In the genomic region with DNA sequence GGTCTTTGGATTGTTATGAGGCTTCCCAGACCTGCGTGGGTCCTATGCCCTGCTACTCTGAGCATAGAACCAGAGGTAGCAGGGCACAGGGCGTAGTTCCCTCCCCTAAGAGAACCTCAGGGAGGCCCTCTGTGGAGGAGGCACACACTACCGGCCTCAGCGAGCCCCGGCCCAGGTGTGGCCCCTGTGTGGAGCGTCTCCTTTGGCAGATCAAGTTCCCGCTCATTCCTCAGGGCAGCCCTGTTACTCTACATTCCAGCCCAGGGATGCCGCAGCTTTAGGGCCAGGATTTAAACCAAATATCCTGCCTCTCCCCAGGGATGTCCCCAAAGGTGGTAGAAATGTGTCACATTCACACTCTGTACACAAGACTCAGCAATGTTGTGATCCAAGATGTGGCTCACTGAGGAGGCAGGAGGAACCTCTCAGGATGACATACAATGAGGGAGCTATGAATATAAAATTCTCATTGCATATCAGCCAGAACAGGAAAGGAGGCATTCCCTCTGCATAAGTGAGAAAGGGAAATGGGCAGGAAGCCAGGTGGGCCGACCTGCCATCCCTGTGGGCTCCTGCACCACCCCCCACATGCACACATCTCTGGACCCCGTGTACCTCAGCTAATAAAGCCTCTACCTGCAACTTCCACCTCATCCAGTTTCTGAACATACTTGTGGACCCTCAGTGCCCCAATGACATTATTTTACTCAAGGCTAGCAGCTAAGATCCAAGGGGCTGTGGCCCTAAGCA, we compare ENCODE assay signal across 19 cellular contexts.
"Had no signal": no experiment of that assay in that cellular context is flagged by ENCODE, and none has a peak within 500 bp of the region (broad histone marks: within the 10 kb centered on the region; RNA-seq: fewer than 3 reads in every experiment).

No MANE protein-coding gene starts in this region.

- H3K36me3 Mint-ChIP-seq: activated naive CD8-positive, alpha-beta T cell; brain had no signal

- H3K27ac Mint-ChIP-seq: activated B cell treated with CpG ODN at 0.5 μM for 24 hours; activated CD4-positive, alpha-beta T cell treated with anti-CD3 and anti-CD28 coated beads, Interleukin-2, amount 10 ng/mL, durations not matched to agents 7 days and 5 days; activated naive CD8-positive, alpha-beta T cell; activated T-cell treated with anti-CD3 and anti-CD28 coated beads, Interleukin-2, amount 50 U/mL, for 72 hours; brain; dendritic cell treated with granulocyte-macrophage colony-stimulating factor and Interleukin-4, amounts not matched to agents 40 ng/mL and 50 ng/mL, for 4 days had no signal

- H3K36me3 ChIP-seq: pancreas, sigmoid colon, spleen had no signal

- H3K9me3 ChIP-seq: pancreas, sigmoid colon, spleen, testis had no signal

- H3K27ac ChIP-seq: pancreas, spleen, testis had no signal

- H3K4me3 ChIP-seq: pancreas, sigmoid colon, spleen, testis had no signal

- H3K4me1 Mint-ChIP-seq: activated B cell treated with CpG ODN at 0.5 μM for 24 hours; activated CD4-positive, alpha-beta T cell treated with anti-CD3 and anti-CD28 coated beads, Interleukin-2, amount 10 ng/mL, durations not matched to agents 7 days and 5 days; central memory CD8-positive, alpha-beta T cell; stimulated activated naive CD8-positive, alpha-beta T cell treated with anti-CD3 and anti-CD28 coated beads, Interleukin-15, amount 100 ng/mL, for 72 hours had no signal

- H3K9me3 Mint-ChIP-seq: activated B cell treated with CpG ODN at 0.5 μM for 24 hours; activated CD4-positive, alpha-beta T cell treated with anti-CD3 and anti-CD28 coated beads, Interleukin-2, amount 10 ng/mL, durations not matched to agents 7 days and 5 days; activated T-cell treated with anti-CD3 and anti-CD28 coated beads, Interleukin-2, amount 50 U/mL, for 72 hours; brain; central memory CD8-positive, alpha-beta T cell; dendritic cell treated with granulocyte-macrophage colony-stimulating factor and Interleukin-4, amounts not matched to agents 40 ng/mL and 50 ng/mL, for 4 days; stimulated activated naive CD8-positive, alpha-beta T cell treated with anti-CD3 and anti-CD28 coated beads, Interleukin-15, amount 100 ng/mL, for 72 hours had no signal

- DNase-seq: activated B cell treated with CpG ODN at 0.5 μM for 24 hours; activated CD4-positive, alpha-beta T cell treated with anti-CD3 and anti-CD28 coated beads, Interleukin-2, amount 10 ng/mL, durations not matched to agents 7 days and 5 days; activated CD8-positive, alpha-beta memory T cell treated with anti-CD3 and anti-CD28 coated beads, Interleukin-2, amount 50 U/mL, for 48 hours; activated gamma-delta T cell treated with Interleukin-2 at 50 U/mL for 16 hours; activated T-cell treated with anti-CD3 and anti-CD28 coated beads, Interleukin-2, amount 50 U/mL, for 72 hours; amygdala; erythroblast; hippocampal formation; kidney; pancreas; sigmoid colon; spleen; stimulated activated naive CD8-positive, alpha-beta T cell treated with anti-CD3 and anti-CD28 coated beads, Interleukin-15, amount 100 ng/mL, for 72 hours; SW 1271; testis had no signal

- H3K27me3 ChIP-seq: pancreas, sigmoid colon, spleen, testis had no signal

- ATAC-seq: activated T-cell treated with anti-CD3 and anti-CD28 coated beads, Interleukin-2, amount 50 U/mL, for 72 hours; pancreas; stimulated activated naive CD8-positive, alpha-beta T cell treated with anti-CD3 and anti-CD28 coated beads, Interleukin-15, amount 100 ng/mL, for 72 hours had no signal

- H3K4me3 Mint-ChIP-seq: activated B cell treated with CpG ODN at 0.5 μM for 24 hours; activated CD4-positive, alpha-beta T cell treated with anti-CD3 and anti-CD28 coated beads, Interleukin-2, amount 10 ng/mL, durations not matched to agents 7 days and 5 days; activated naive CD8-positive, alpha-beta T cell; activated T-cell treated with anti-CD3 and anti-CD28 coated beads, Interleukin-2, amount 50 U/mL, for 72 hours; brain; central memory CD8-positive, alpha-beta T cell; dendritic cell treated with granulocyte-macrophage colony-stimulating factor and Interleukin-4, amounts not matched to agents 40 ng/mL and 50 ng/mL, for 4 days; stimulated activated naive CD8-positive, alpha-beta T cell treated with anti-CD3 and anti-CD28 coated beads, Interleukin-15, amount 100 ng/mL, for 72 hours had no signal

- H3K27me3 Mint-ChIP-seq: activated CD4-positive, alpha-beta T cell treated with anti-CD3 and anti-CD28 coated beads, Interleukin-2, amount 10 ng/mL, durations not matched to agents 7 days and 5 days; activated naive CD8-positive, alpha-beta T cell; brain; dendritic cell treated with granulocyte-macrophage colony-stimulating factor and Interleukin-4, amounts not matched to agents 40 ng/mL and 50 ng/mL, for 4 days; stimulated activated naive CD8-positive, alpha-beta T cell treated with anti-CD3 and anti-CD28 coated beads, Interleukin-15, amount 100 ng/mL, for 72 hours had no signal
